ENCODE assay signal across 8 cellular contexts in genomic region chr15:88621789-88622604, GRCh38. TPM values are rescaled to one million over a fixed set of nuclear protein-coding genes. Genes with fewer than 3 reads are reported as not detected.
A peak's percentile ranks its signal among the peaks of the same experiment; 100 is the strongest.
DNase-seq lines count a peak whose midpoint lies in the region; ATAC-seq and TF ChIP-seq lines count a peak whose summit lies in the region.

No MANE protein-coding gene starts in this region.

- peaks cover 32% of the 10 kb centered on the region for H3K36me3 ChIP-seq in BE2C

- H3K9me3 ChIP-seq in BE2C, result no peaks in the 10 kb centered on the region

- DNase-seq in BE2C (no peak), activated B cell treated with CpG ODN at 0.5 μM for 24 hours (no peak), epithelial cell of prostate (ENCODE audit: low read depth, low spot score) (no peak), nephron progenitor cell (no peak), NCI-H187 treated with DMSO at 0.1 percent for 48 hours (lab: John Stamatoyannopoulos, UW) (no peak)

- H3K9me3 Mint-ChIP-seq in IgD-negative memory B cell (no peaks in the 10 kb centered on the region), activated B cell treated with CpG ODN at 0.5 μM for 24 hours (no peaks in the 10 kb centered on the region), nephron progenitor cell (no peaks in the 10 kb centered on the region)

- no peak for TF ChIP-seq CTCF in BE2C (IDR thresholded peaks at IDR 0.05; ENCODE audit: low read depth, low read length)
- TF ChIP-seq CTCF in activated B cell treated with CpG ODN at 0.5 μM for 24 hours (IDR thresholded peaks at IDR 0.05), result no peak
- TF ChIP-seq CTCF in nephron progenitor cell (IDR thresholded peaks at IDR 0.05), result no peak

- H3K27me3 ChIP-seq in BE2C, result no peaks in the 10 kb centered on the region

- POLR2A ChIA-PET in activated B cell treated with CpG ODN at 0.5 μM for 24 hours (lab: Charles Lee), result interaction anchor here (0.7 to 2.1 kb wide), 8 partner anchors 11 to 990 kb away, joined by 3 to 19 read pairs (median 8); partner anchors contain the start of genes ISG20, MRPL46 and MRPS11

- peaks cover 1% of the 10 kb centered on the region for H3K36me3 Mint-ChIP-seq in IgD-negative memory B cell
- H3K36me3 Mint-ChIP-seq in activated B cell treated with CpG ODN at 0.5 μM for 24 hours (ENCODE audit: low read depth), result peaks cover 25% of the 10 kb centered on the region
- peaks cover under 1% of the 10 kb centered on the region for H3K36me3 Mint-ChIP-seq in nephron progenitor cell (ENCODE audit: low read depth)

- peaks cover 8% of the 10 kb centered on the region for H3K4me1 ChIP-seq in BE2C

- H3K27me3 Mint-ChIP-seq in IgD-negative memory B cell (peaks cover 2% of the 10 kb centered on the region), activated B cell treated with CpG ODN at 0.5 μM for 24 hours (peaks cover 2% of the 10 kb centered on the region), nephron progenitor cell (ENCODE audit: low read depth, poor library complexity) (peaks cover 4% of the 10 kb centered on the region)

- peak overlapping the region; percentile 83 to 96 (median 90) for H3K27ac Mint-ChIP-seq in IgD-negative memory B cell
- H3K27ac Mint-ChIP-seq in activated B cell treated with CpG ODN at 0.5 μM for 24 hours, result peak overlapping the region; percentile 92
- peak overlapping the region; percentile 69 for H3K27ac Mint-ChIP-seq in nephron progenitor cell

- peak overlapping the region; percentile 87 for H3K4me3 ChIP-seq in BE2C (ENCODE audit: low read depth, low read length)

- H3K4me3 Mint-ChIP-seq in IgD-negative memory B cell (peak overlapping the region; percentile 86 to 98 (median 92)), activated B cell treated with CpG ODN at 0.5 μM for 24 hours (peak overlapping the region; percentile 87), nephron progenitor cell (peak overlapping the region; percentile 84)

- peak overlapping the region; percentile 96 for H3K27ac ChIP-seq in epithelial cell of prostate

- peaks cover 20 to 35% (median 34%) of the 10 kb centered on the region in 3 donors for H3K4me1 Mint-ChIP-seq in IgD-negative memory B cell
- H3K4me1 Mint-ChIP-seq in activated B cell treated with CpG ODN at 0.5 μM for 24 hours, result peaks cover 57% of the 10 kb centered on the region
- peaks cover 62% of the 10 kb centered on the region for H3K4me1 Mint-ChIP-seq in nephron progenitor cell

- CTCF ChIA-PET in activated B cell treated with CpG ODN at 0.5 μM for 24 hours (lab: Charles Lee), result interaction anchor here (1.2 to 1.9 kb wide), 4 partner anchors 10 to 283 kb away, joined by 3 to 6 read pairs (median 6); no protein-coding TSS in a partner anchor

- peak; percentile 33 for ATAC-seq in GM19372 (IDR thresholded peaks at IDR 0.05; ENCODE audit: low read depth, unreplicated experiment)
- ATAC-seq in activated B cell treated with CpG ODN at 0.5 μM for 24 hours (ENCODE audit: low read depth), result peak; percentile 36
- ATAC-seq in GM18861 (IDR thresholded peaks at IDR 0.05; ENCODE audit: unreplicated experiment), result no peak

- intact Hi-C loops in activated B cell treated with CpG ODN at 0.5 μM for 24 hours (cut with micrococcal nuclease), result loop anchor here (1.0 to 10.0 kb wide), 7 partner anchors 16 to 713 kb away; partner anchors contain the start of genes DET1, HAPLN3, MRPL46 and MRPS11

RNA-seq across cellular contexts. Expression of gene AEN, which starts 0.9 kb away (rescaled TPM):
- polyA plus RNA-seq in BE2C (2012; ENCODE audit: insufficient read depth, insufficient read length, low read depth), result 72.5 TPM
- polyA plus RNA-seq in IgD-negative memory B cell, result 40.8 TPM
- total RNA-seq in activated B cell treated with CpG ODN at 0.5 μM for 24 hours, result 40.1 and 41.9 TPM in 2 replicates

RNA-seq across cellular contexts. Expression of gene ISG20, which starts 16.8 kb away (rescaled TPM):
- polyA plus RNA-seq in BE2C (2012; ENCODE audit: insufficient read depth, insufficient read length, low read depth), result 2.9 TPM
- polyA plus RNA-seq in IgD-negative memory B cell, result 760 TPM
- total RNA-seq in activated B cell treated with CpG ODN at 0.5 μM for 24 hours, result 84.6 and 87.1 TPM in 2 replicates
